ENCODE assay signal across 8 cellular contexts in the genomic region with DNA sequence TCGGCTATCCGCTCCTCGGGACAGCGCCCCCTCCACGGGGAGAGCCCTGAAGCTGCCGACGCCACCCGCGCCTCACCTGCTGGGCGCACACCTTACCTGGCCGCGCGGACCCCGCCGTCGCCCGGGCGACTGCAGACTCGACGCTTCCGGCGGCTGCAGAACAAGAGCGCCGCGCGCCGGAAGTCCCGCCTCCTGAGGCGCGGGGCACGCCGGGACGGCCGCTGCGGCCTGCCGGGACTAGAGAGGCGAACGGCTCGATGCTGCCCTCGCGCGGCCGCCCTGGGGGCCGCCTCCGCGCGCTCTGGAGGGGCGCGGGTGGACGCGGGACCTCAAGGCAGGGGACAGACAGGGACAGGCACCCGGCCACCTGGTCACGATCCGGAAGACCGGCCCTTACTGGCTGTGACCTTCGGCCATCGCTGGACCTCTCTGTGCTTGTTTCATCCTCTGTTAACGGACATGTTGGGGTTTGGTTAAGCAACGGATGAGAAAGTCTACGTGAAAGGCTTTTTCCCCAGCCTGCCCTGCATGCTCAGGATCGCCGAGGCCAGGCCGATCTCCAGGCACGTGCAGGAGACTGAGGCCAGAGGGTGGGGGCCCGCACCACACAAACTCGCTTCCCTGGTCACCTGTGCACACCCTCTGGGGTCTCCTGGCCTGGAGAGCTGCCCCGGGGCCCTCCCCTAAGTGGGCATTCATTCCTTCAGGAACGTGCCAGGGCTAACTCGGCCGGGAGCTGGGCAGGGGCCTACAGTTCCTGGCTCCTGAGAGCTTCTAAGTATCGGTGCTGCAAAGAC. TPM values are rescaled to one million over a fixed set of nuclear protein-coding genes. Genes with fewer than 3 reads are reported as not detected.
A peak's percentile ranks its signal among the peaks of the same experiment; 100 is the strongest.
DNase-seq lines count a peak whose midpoint lies in the region; ATAC-seq lines count a peak whose summit lies in the region.

Gene SNAPC4 (minus strand): TSS at position 133 of the 797 bp plus-strand sequence. CDS start 1,742 bp downstream, outside the sequence.

- H3K23ac ChIP-seq in mesendoderm (ENCODE audit: low read length): peak within 1 kb of the TSS; percentile 3

- H3K4ac ChIP-seq in mesendoderm (ENCODE audit: low read depth, low read length): peak within 1 kb of the TSS; percentile 8

- peak within 1 kb of the TSS; percentile 90 for H3K4me2 ChIP-seq in mesendoderm (ENCODE audit: low read length)

- peak; percentile 77 for ATAC-seq in GM19351 (IDR thresholded peaks at IDR 0.05; ENCODE audit: unreplicated experiment)
- ATAC-seq in HG03571 (IDR thresholded peaks at IDR 0.05; ENCODE audit: unreplicated experiment): peak; percentile 63

- H2AK5ac ChIP-seq in mesendoderm (ENCODE audit: low read length): no peak within 1 kb of the TSS

- H3K9me3 ChIP-seq in endocrine pancreas (ENCODE audit: control insufficient read depth, low read length): no peaks in the 10 kb centered on the region

- H3K4me1 ChIP-seq in endocrine pancreas (ENCODE audit: control insufficient read depth, insufficient read depth, low read length) (no peaks in the 10 kb centered on the region), mesendoderm (ENCODE audit: control insufficient read depth, low read depth, low read length) (peaks cover 2% of the 10 kb centered on the region)

- peak within 1 kb of the TSS; percentile 96 for H3K56ac ChIP-seq in mesendoderm (ENCODE audit: low read length)

- no peak within 1 kb of the TSS for H4K5ac ChIP-seq in mesendoderm (ENCODE audit: low read length)

- DNase-seq in C1 segment of cervical spinal cord (lab: John Stamatoyannopoulos, UW) (peak in 13 of 14 donors; percentile 10 to 88 (median 68)), NOMO-1 (lab: John Stamatoyannopoulos, UW; ENCODE audit: unreplicated experiment in 2 of 2) (peak; percentile 89 to 98), mesendoderm (peak; percentile 93)
- peak; percentile 95 for DNase-seq in activated CD8-positive, alpha-beta memory T cell treated with anti-CD3 and anti-CD28 coated beads for 24 hours
- DNase-seq in stimulated activated CD8-positive, alpha-beta memory T cell treated with anti-CD3 and anti-CD28 coated beads, Interleukin-12 subunit alpha, Interleukin-12 subunit beta, amount 100 ng/mL, for 24 hours (ENCODE audit: extremely low read depth): peak; percentile 65

- no peak within 1 kb of the TSS for H2BK120ac ChIP-seq in mesendoderm (ENCODE audit: low read depth, low read length)

- no peak within 1 kb of the TSS for H2BK5ac ChIP-seq in mesendoderm (ENCODE audit: low read length)

- H3K27me3 ChIP-seq in endocrine pancreas (ENCODE audit: control insufficient read depth, insufficient read depth, low read length) (no peaks in the 10 kb centered on the region), mesendoderm (ENCODE audit: insufficient read depth, low read length, poor library complexity) (no peaks in the 10 kb centered on the region)

- H3K79me1 ChIP-seq in mesendoderm (ENCODE audit: low read length): peaks cover 18% of the 10 kb centered on the region

- H3K9ac ChIP-seq in endocrine pancreas (ENCODE audit: control insufficient read depth, insufficient read depth, low read length) (peak within 1 kb of the TSS; percentile 6), mesendoderm (ENCODE audit: low read length) (peak within 1 kb of the TSS; percentile 97)

- H3K36me3 ChIP-seq in endocrine pancreas (ENCODE audit: control insufficient read depth, insufficient read depth, low read length) (no peaks in the 10 kb centered on the region), mesendoderm (ENCODE audit: control insufficient read depth, insufficient read depth, low read length) (peaks cover 15% of the 10 kb centered on the region)

- peaks cover 22% of the 10 kb centered on the region for H3K79me2 ChIP-seq in mesendoderm (ENCODE audit: control insufficient read depth, insufficient read depth, low read length)

- WGBS in mesendoderm (ENCODE audit: extremely low coverage, insufficient coverage, low lambda C conversion rate): no CpG with 5 or more reads among the region's 71 CpGs

- H3K4me3 ChIP-seq in endocrine pancreas (ENCODE audit: control insufficient read depth, insufficient read depth, low read length) (no peak within 1 kb of the TSS), mesendoderm (ENCODE audit: low read length) (peak within 1 kb of the TSS; percentile 93)

- H3K18ac ChIP-seq in mesendoderm (ENCODE audit: low read length): peak within 1 kb of the TSS; percentile 6

- no peak within 1 kb of the TSS for H4K8ac ChIP-seq in mesendoderm (ENCODE audit: low read depth, low read length)

- no peak within 1 kb of the TSS for H2BK15ac ChIP-seq in mesendoderm (replicated peaks; ENCODE audit: low read depth)

- peak within 1 kb of the TSS; percentile 26 for H3K27ac ChIP-seq in mesendoderm (ENCODE audit: low read depth, low read length)

RNA-seq across cellular contexts. Expression of gene SNAPC4, which starts in this region (rescaled TPM):
- polyA plus RNA-seq in mesendoderm (2013, experiment 1 of 2): 12.5 TPM
- polyA plus RNA-seq in mesendoderm (2013, experiment 2 of 2): 12.5 TPM
